Comparison of ENCODE assay signal across 3 cellular contexts in the genomic region with DNA sequence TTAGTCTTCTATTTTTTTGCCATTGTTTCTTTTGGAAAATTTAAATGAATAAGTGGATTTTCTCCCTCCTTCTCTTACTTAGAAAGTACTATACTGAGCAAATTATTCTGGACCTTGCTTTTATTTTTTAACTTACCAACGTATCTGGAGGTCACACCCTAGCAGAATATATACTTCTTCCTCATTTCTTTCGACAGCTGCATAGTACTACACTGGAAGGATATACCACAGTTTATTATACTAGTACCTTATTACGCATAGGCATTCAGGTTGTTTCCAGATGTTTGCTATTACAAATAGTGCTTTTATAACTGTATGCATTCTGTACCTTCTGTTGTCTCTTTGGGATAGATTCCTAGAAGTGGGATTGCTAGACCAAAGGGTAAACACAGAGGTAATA.
TF ChIP-seq lines count a peak whose summit lies in the region.

No MANE protein-coding gene starts in this region.

TF ChIP-seq in SK-N-SH treated with all-trans-retinoic acid at 6 μM for 48 hours, 23 proteins besides CTCF, POLR2A, EP300 and RAD21:
- TF ChIP-seq ESRRG (CRISPR knock-in tag; IDR thresholded peaks at IDR 0.05) (no peak), ZNF8 (CRISPR knock-in tag; IDR thresholded peaks at IDR 0.05) (0 out of 2 replicates have a peak, but pooled peaks have one; percentile 19)
TF ChIP-seq in SK-N-SH treated with all-trans-retinoic acid at 6 μM for 48 hours: peak in this region for 1.

TF ChIP-seq in SK-N-SH, 30 proteins besides CTCF, POLR2A, EP300 and RAD21:
- TF ChIP-seq SIN3A (IDR thresholded peaks at IDR 0.05; ENCODE audit: borderline replicate concordance, low read depth, low read length) (no peak), GABPA (IDR thresholded peaks at IDR 0.05; ENCODE audit: low read depth) (no peak), RFX5 (IDR thresholded peaks at IDR 0.05; ENCODE audit: low read length) (no peak), NRF1 (IDR thresholded peaks at IDR 0.05; ENCODE audit: low read depth, low read length) (no peak), MAX (IDR thresholded peaks at IDR 0.05; ENCODE audit: low read depth) (no peak), MEF2A (IDR thresholded peaks at IDR 0.05; ENCODE audit: borderline replicate concordance, low read depth) (no peak), POLR2AphosphoS5 (IDR thresholded peaks at IDR 0.05; ENCODE audit: low read depth, low read length) (no peak), TCF12 (IDR thresholded peaks at IDR 0.05) (no peak), FOXM1 (IDR thresholded peaks at IDR 0.05; ENCODE audit: low read depth) (no peak), YY1 (IDR thresholded peaks at IDR 0.05; ENCODE audit: low read depth) (no peak), GATA2 (CRISPR knock-in tag; IDR thresholded peaks at IDR 0.05) (no peak), MXI1 (IDR thresholded peaks at IDR 0.05; ENCODE audit: low read depth, low read length) (no peak), FOXJ3 (CRISPR knock-in tag; IDR thresholded peaks at IDR 0.05) (no peak), ELF1 (IDR thresholded peaks at IDR 0.05) (no peak)
- TF ChIP-seq, protein P1, sequence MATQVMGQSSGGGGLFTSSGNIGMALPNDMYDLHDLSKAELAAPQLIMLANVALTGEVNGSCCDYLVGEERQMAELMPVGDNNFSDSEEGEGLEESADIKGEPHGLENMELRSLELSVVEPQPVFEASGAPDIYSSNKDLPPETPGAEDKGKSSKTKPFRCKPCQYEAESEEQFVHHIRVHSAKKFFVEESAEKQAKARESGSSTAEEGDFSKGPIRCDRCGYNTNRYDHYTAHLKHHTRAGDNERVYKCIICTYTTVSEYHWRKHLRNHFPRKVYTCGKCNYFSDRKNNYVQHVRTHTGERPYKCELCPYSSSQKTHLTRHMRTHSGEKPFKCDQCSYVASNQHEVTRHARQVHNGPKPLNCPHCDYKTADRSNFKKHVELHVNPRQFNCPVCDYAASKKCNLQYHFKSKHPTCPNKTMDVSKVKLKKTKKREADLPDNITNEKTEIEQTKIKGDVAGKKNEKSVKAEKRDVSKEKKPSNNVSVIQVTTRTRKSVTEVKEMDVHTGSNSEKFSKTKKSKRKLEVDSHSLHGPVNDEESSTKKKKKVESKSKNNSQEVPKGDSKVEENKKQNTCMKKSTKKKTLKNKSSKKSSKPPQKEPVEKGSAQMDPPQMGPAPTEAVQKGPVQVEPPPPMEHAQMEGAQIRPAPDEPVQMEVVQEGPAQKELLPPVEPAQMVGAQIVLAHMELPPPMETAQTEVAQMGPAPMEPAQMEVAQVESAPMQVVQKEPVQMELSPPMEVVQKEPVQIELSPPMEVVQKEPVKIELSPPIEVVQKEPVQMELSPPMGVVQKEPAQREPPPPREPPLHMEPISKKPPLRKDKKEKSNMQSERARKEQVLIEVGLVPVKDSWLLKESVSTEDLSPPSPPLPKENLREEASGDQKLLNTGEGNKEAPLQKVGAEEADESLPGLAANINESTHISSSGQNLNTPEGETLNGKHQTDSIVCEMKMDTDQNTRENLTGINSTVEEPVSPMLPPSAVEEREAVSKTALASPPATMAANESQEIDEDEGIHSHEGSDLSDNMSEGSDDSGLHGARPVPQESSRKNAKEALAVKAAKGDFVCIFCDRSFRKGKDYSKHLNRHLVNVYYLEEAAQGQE (IDR thresholded peaks at IDR 0.05; ENCODE audit: low read depth, low read length) = no peak
- TF ChIP-seq, protein P2, sequence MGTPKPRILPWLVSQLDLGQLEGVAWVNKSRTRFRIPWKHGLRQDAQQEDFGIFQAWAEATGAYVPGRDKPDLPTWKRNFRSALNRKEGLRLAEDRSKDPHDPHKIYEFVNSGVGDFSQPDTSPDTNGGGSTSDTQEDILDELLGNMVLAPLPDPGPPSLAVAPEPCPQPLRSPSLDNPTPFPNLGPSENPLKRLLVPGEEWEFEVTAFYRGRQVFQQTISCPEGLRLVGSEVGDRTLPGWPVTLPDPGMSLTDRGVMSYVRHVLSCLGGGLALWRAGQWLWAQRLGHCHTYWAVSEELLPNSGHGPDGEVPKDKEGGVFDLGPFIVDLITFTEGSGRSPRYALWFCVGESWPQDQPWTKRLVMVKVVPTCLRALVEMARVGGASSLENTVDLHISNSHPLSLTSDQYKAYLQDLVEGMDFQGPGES (IDR thresholded peaks at IDR 0.05; ENCODE audit: low read depth, low read length) = no peak
- TF ChIP-seq, protein P3, sequence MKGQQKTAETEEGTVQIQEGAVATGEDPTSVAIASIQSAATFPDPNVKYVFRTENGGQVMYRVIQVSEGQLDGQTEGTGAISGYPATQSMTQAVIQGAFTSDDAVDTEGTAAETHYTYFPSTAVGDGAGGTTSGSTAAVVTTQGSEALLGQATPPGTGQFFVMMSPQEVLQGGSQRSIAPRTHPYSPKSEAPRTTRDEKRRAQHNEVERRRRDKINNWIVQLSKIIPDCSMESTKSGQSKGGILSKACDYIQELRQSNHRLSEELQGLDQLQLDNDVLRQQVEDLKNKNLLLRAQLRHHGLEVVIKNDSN (IDR thresholded peaks at IDR 0.05; ENCODE audit: borderline replicate concordance, low read depth) = no peak
- TF ChIP-seq, protein P4, sequence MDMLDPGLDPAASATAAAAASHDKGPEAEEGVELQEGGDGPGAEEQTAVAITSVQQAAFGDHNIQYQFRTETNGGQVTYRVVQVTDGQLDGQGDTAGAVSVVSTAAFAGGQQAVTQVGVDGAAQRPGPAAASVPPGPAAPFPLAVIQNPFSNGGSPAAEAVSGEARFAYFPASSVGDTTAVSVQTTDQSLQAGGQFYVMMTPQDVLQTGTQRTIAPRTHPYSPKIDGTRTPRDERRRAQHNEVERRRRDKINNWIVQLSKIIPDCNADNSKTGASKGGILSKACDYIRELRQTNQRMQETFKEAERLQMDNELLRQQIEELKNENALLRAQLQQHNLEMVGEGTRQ (IDR thresholded peaks at IDR 0.05; ENCODE audit: borderline replicate concordance, low read depth, low read length) = no peak
- TF ChIP-seq, protein P5, sequence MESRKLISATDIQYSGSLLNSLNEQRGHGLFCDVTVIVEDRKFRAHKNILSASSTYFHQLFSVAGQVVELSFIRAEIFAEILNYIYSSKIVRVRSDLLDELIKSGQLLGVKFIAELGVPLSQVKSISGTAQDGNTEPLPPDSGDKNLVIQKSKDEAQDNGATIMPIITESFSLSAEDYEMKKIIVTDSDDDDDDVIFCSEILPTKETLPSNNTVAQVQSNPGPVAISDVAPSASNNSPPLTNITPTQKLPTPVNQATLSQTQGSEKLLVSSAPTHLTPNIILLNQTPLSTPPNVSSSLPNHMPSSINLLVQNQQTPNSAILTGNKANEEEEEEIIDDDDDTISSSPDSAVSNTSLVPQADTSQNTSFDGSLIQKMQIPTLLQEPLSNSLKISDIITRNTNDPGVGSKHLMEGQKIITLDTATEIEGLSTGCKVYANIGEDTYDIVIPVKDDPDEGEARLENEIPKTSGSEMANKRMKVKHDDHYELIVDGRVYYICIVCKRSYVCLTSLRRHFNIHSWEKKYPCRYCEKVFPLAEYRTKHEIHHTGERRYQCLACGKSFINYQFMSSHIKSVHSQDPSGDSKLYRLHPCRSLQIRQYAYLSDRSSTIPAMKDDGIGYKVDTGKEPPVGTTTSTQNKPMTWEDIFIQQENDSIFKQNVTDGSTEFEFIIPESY (IDR thresholded peaks at IDR 0.05; ENCODE audit: borderline replicate concordance, low read depth) = no peak

TF ChIP-seq in GM12878, 131 proteins besides CTCF, POLR2A, EP300 and RAD21:
- TF ChIP-seq HDGF (IDR thresholded peaks at IDR 0.05) (no peak), RELB (IDR thresholded peaks at IDR 0.05; ENCODE audit: low read depth) (no peak), LARP7 (IDR thresholded peaks at IDR 0.05) (no peak), IKZF2 (IDR thresholded peaks at IDR 0.05) (no peak), NR2C2 (IDR thresholded peaks at IDR 0.05; ENCODE audit: borderline replicate concordance, control insufficient read depth, insufficient read length, low read depth) (no peak), RCOR1 (conservative IDR thresholded peaks at IDR 0.05; ENCODE audit: low read depth, low read length) (no peak), NFYA (IDR thresholded peaks at IDR 0.05; ENCODE audit: borderline replicate concordance, low read depth, low read length) (no peak), ZNF274 (IDR thresholded peaks at IDR 0.05; ENCODE audit: insufficient read depth, insufficient read length) (no peak), EED (IDR thresholded peaks at IDR 0.05; ENCODE audit: low read depth) (no peak), FOXM1 (IDR thresholded peaks at IDR 0.05; ENCODE audit: low read depth, low read length) (no peak), MYC (IDR thresholded peaks at IDR 0.05; ENCODE audit: insufficient read depth, insufficient read length, insufficient replicate concordance, low read length, severe bottlenecking) (no peak), RAD51 (IDR thresholded peaks at IDR 0.05) (no peak), TCF7 (IDR thresholded peaks at IDR 0.05; ENCODE audit: borderline replicate concordance) (no peak)
- TF ChIP-seq, protein P6, sequence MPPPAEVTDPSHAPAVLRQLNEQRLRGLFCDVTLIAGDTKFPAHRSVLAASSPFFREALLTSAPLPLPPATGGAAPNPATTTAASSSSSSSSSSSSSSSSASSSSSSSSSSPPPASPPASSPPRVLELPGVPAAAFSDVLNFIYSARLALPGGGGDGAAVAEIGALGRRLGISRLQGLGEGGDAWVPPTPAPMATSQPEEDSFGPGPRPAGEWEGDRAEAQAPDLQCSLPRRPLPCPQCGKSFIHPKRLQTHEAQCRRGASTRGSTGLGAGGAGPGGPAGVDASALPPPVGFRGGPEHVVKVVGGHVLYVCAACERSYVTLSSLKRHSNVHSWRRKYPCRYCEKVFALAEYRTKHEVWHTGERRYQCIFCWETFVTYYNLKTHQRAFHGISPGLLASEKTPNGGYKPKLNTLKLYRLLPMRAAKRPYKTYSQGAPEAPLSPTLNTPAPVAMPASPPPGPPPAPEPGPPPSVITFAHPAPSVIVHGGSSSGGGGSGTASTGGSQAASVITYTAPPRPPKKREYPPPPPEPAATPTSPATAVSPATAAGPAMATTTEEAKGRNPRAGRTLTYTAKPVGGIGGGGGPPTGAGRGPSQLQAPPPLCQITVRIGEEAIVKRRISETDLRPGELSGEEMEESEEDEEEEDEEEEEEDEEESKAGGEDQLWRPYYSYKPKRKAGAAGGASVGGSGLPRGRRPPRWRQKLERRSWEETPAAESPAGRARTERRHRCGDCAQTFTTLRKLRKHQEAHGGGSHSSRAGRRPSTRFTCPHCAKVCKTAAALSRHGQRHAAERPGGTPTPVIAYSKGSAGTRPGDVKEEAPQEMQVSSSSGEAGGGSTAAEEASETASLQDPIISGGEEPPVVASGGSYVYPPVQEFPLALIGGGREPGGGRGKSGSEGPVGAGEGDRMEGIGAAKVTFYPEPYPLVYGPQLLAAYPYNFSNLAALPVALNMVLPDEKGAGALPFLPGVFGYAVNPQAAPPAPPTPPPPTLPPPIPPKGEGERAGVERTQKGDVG (CRISPR knock-in tag; IDR thresholded peaks at IDR 0.05) = no peak
TF ChIP-seq in GM12878: peak in this region for 0.
